8 cellular contexts compared by ENCODE assay signal in genomic region chr6:53335224-53335994, GRCh38. TPM values are rescaled to one million over a fixed set of nuclear protein-coding genes. Genes with fewer than 3 reads are reported as not detected.
DNase-seq lines count a peak whose midpoint lies in the region; ATAC-seq and TF ChIP-seq lines count a peak whose summit lies in the region.

No MANE protein-coding gene starts in this region.

- TF ChIP-seq CTCF in A673 (conservative IDR thresholded peaks at IDR 0.05; ENCODE audit: low read depth, low read length): no peak

- H3K36me3 Mint-ChIP-seq in CD8-positive, alpha-beta memory T cell: peaks cover 0 to 24% (median 7%) of the 10 kb centered on the region in 3 donors
- H3K36me3 Mint-ChIP-seq in memory B cell: peaks cover 27% of the 10 kb centered on the region

- POLR2A ChIA-PET in CD8-positive, alpha-beta memory T cell (lab: Charles Lee): interaction anchor here (2.0 to 6.2 kb wide), 3 partner anchors 9 to 25 kb away, joined by 6 to 51 read pairs (median 15); partner anchors contain the start of gene ELOVL5
- POLR2A ChIA-PET in A673 (lab: Charles Lee; ENCODE audit: low non-redundant PET): no interaction called here

- H3K4me3 ChIP-seq in CD8-positive, alpha-beta memory T cell (ENCODE audit: low read length): peak overlapping the region; percentile 59
- peak overlapping the region; percentile 21 to 64 for H3K4me3 ChIP-seq in stomach smooth muscle (ENCODE audit: low read length in 2 of 2)
- H3K4me3 ChIP-seq in A673 (ENCODE audit: low read depth, low read length, poor library complexity, severe bottlenecking): no peak overlapping the region

- CTCF ChIA-PET in CD8-positive, alpha-beta memory T cell (lab: Charles Lee): interaction anchor here (1.0 to 4.9 kb wide), 3 partner anchors 12 to 59 kb away, joined by 3 to 36 read pairs (median 4); partner anchors contain the start of gene ELOVL5
- CTCF ChIA-PET in A673 (lab: Charles Lee): no interaction called here

- peak overlapping the region; percentile 84 for H3K27ac ChIP-seq in CD8-positive, alpha-beta memory T cell (ENCODE audit: low read depth, low read length)
- H3K27ac ChIP-seq in KOPT-K1 (ENCODE audit: low read depth, low read length, poor library complexity, severe bottlenecking): peak overlapping the region; percentile 78
- H3K27ac ChIP-seq in stomach smooth muscle (ENCODE audit: low read length): peak overlapping the region; percentile 31
- H3K27ac ChIP-seq in A673 (ENCODE audit: low read depth, low read length, poor library complexity, severe bottlenecking): no peak overlapping the region

- peak overlapping the region; percentile 83 to 95 (median 89) for H3K4me3 Mint-ChIP-seq in CD8-positive, alpha-beta memory T cell
- H3K4me3 Mint-ChIP-seq in memory B cell: peak overlapping the region; percentile 94

- peaks cover 90 to 98% (median 96%) of the 10 kb centered on the region in 3 donors for H3K4me1 Mint-ChIP-seq in CD8-positive, alpha-beta memory T cell
- H3K4me1 Mint-ChIP-seq in memory B cell: peaks cover 74% of the 10 kb centered on the region

- peak overlapping the region in 1 of 2 donors; percentile 36 for H3K9ac ChIP-seq in stomach smooth muscle (ENCODE audit: low read length in 2 of 2)

- H3K27ac Mint-ChIP-seq in CD8-positive, alpha-beta memory T cell: peak overlapping the region; percentile 96 to 100 (median 99)
- H3K27ac Mint-ChIP-seq in memory B cell: peak overlapping the region; percentile 99

- no peaks in the 10 kb centered on the region for H3K27me3 ChIP-seq in CD8-positive, alpha-beta memory T cell (ENCODE audit: insufficient read depth, low read length, poor library complexity, severe bottlenecking)
- H3K27me3 ChIP-seq in stomach smooth muscle (ENCODE audit: control insufficient read depth in 1 of 2, insufficient read depth in 2 of 2, low read length in 2 of 2) (no peaks in the 10 kb centered on the region), A673 (replicated peaks; ENCODE audit: insufficient read depth, low read depth, low read length, poor library complexity) (no peaks in the 10 kb centered on the region)

- DNase-seq in CD8-positive, alpha-beta memory T cell: peak; percentile 53 to 87 (median 74)
- DNase-seq in activated T-cell treated with anti-CD3 and anti-CD28 coated beads for 1 hour (ENCODE audit: low read depth) (peak; percentile 61), memory B cell (ENCODE audit: low spot score in 2 of 2) (peak; percentile 68 to 80), A673 (ENCODE audit: low spot score) (no peak), dedifferentiated amniotic fluid mesenchymal stem cell (ENCODE audit: extremely low spot score) (no peak)

- H3K4me1 ChIP-seq in CD8-positive, alpha-beta memory T cell (ENCODE audit: insufficient read depth, low read length): peaks cover 87% of the 10 kb centered on the region
- H3K4me1 ChIP-seq in stomach smooth muscle (ENCODE audit: control insufficient read depth, insufficient read depth, low read length): peaks cover 17% of the 10 kb centered on the region
- no peaks in the 10 kb centered on the region for H3K4me1 ChIP-seq in A673 (ENCODE audit: insufficient read depth, low read length, poor library complexity, severe bottlenecking)

- peaks cover 0 to 2% (median 0%) of the 10 kb centered on the region in 5 donors for H3K9me3 Mint-ChIP-seq in CD8-positive, alpha-beta memory T cell
- no peaks in the 10 kb centered on the region for H3K9me3 Mint-ChIP-seq in memory B cell

- no peaks in the 10 kb centered on the region for H3K9me3 ChIP-seq in CD8-positive, alpha-beta memory T cell (ENCODE audit: low read length)
- H3K9me3 ChIP-seq in KOPT-K1 (ENCODE audit: insufficient read depth, low read length, poor library complexity, severe bottlenecking) (peaks cover 6% of the 10 kb centered on the region), stomach smooth muscle (ENCODE audit: control insufficient read depth in 2 of 2, low read length in 2 of 2) (no peaks in the 10 kb centered on the region), A673 (ENCODE audit: low read depth, low read length, poor library complexity, severe bottlenecking) (no peaks in the 10 kb centered on the region)

- intact Hi-C loops in A673 (cut with micrococcal nuclease; ENCODE audit: unreplicated experiment): no loop called here

- BruUV-seq in A673 (replicated peaks; lab: Mats Ljungman, UMichigan): no TSS peak

- H3K36me3 ChIP-seq in CD8-positive, alpha-beta memory T cell (ENCODE audit: insufficient read depth, low read length): no peaks in the 10 kb centered on the region
- H3K36me3 ChIP-seq in KOPT-K1 (ENCODE audit: insufficient read depth, low read length): peaks cover 69% of the 10 kb centered on the region
- peaks cover 0 to 3% of the 10 kb centered on the region in 2 donors for H3K36me3 ChIP-seq in stomach smooth muscle (ENCODE audit: control insufficient read depth in 2 of 2, insufficient read depth in 2 of 2, low read length in 2 of 2)
- no peaks in the 10 kb centered on the region for H3K36me3 ChIP-seq in A673 (ENCODE audit: insufficient read depth, low read length, poor library complexity, severe bottlenecking)

- peak; percentile 84 for ATAC-seq in GM21381 (IDR thresholded peaks at IDR 0.05; ENCODE audit: unreplicated experiment)
- ATAC-seq in memory B cell (ENCODE audit: low read depth): peak; percentile 82

- no peaks in the 10 kb centered on the region for H3K27me3 Mint-ChIP-seq in CD8-positive, alpha-beta memory T cell
- H3K27me3 Mint-ChIP-seq in memory B cell: no peaks in the 10 kb centered on the region

RNA-seq across cellular contexts. Expression of gene ELOVL5, which starts 13.3 kb away (rescaled TPM):
- 100 to 1,000 TPM; 117 to 124 TPM for total RNA-seq in CD8-positive, alpha-beta memory T cell
- polyA plus RNA-seq in CD8-positive, alpha-beta memory T cell: 96.9 TPM
- 98.5 and 99.2 TPM in 2 replicates for total RNA-seq in A673 (2021)

Comparison
In these comparisons a context has a peak if more than half of its experiments do, and no peak if none do; other contexts are left out.
1. DNase-seq: peak in CD8-positive, alpha-beta memory T cell (5 of 5), activated T-cell treated with anti-CD3 and anti-CD28 coated beads for 1 hour (single experiment) and memory B cell (2 of 2); none in A673 (single experiment) and dedifferentiated amniotic fluid mesenchymal stem cell (single experiment).